Comparison of ENCODE assay signal across 8 cellular contexts in genomic region chr18:50281972-50282520, GRCh38. TPM values are rescaled to one million over a fixed set of nuclear protein-coding genes. Genes with fewer than 3 reads are reported as not detected.
DNase-seq lines count a peak whose midpoint lies in the region; ATAC-seq and TF ChIP-seq lines count a peak whose summit lies in the region.

No MANE protein-coding gene starts in this region.

- no peaks in the 10 kb centered on the region for H3K9me3 ChIP-seq in iPS-18c (ENCODE audit: control insufficient read depth, insufficient read depth, low read length)
- H3K9me3 ChIP-seq in stomach = no peaks in the 10 kb centered on the region

- H3K27ac ChIP-seq in stomach = peak overlapping the region; percentile 89 to 96 (median 95)

- peaks cover 36% of the 10 kb centered on the region for H3K4me1 Mint-ChIP-seq in activated naive CD8-positive, alpha-beta T cell treated with anti-CD3 and anti-CD28 coated beads for 36 hours

- H3K4me1 ChIP-seq in stomach = peaks cover 24 to 63% (median 49%) of the 10 kb centered on the region in 4 donors

- peaks cover 56% of the 10 kb centered on the region for H3K36me3 Mint-ChIP-seq in activated naive CD8-positive, alpha-beta T cell treated with anti-CD3 and anti-CD28 coated beads for 36 hours

- intact Hi-C loops in stomach (cut with DNase I; ENCODE audit: low total_unique reads) = no loop called here

- peaks cover 36 to 68% (median 61%) of the 10 kb centered on the region in 4 donors for H3K36me3 ChIP-seq in stomach

- H3K9me3 Mint-ChIP-seq in activated naive CD8-positive, alpha-beta T cell treated with anti-CD3 and anti-CD28 coated beads for 36 hours = no peaks in the 10 kb centered on the region

- TF ChIP-seq EP300 in stomach (IDR thresholded peaks at IDR 0.05) = no peak

- WGBS in stomach, 5 donors = 31 to 38% (median 35%) methylated on average over 32 to 35 of the region's 35 CpGs

- no peaks in the 10 kb centered on the region for H3K27me3 ChIP-seq in stomach

- H3K4me3 ChIP-seq in iPS-18c (ENCODE audit: insufficient read depth, low read depth, low read length) (peak overlapping the region; percentile 99), stomach (peak overlapping the region; percentile 82 to 96 (median 88))

- peak overlapping the region; percentile 97 for H3K27ac Mint-ChIP-seq in activated naive CD8-positive, alpha-beta T cell treated with anti-CD3 and anti-CD28 coated beads for 36 hours

- TF ChIP-seq POLR2A in stomach (IDR thresholded peaks at IDR 0.05) = no peak

- TF ChIP-seq CTCF in stomach (IDR thresholded peaks at IDR 0.05) = no peak

- no peaks in the 10 kb centered on the region for H3K27me3 Mint-ChIP-seq in activated naive CD8-positive, alpha-beta T cell treated with anti-CD3 and anti-CD28 coated beads for 36 hours

- ATAC-seq in HG03039 (IDR thresholded peaks at IDR 0.05; ENCODE audit: unreplicated experiment) (peak; percentile 1), GM18511 (IDR thresholded peaks at IDR 0.05; ENCODE audit: unreplicated experiment) (no peak)

- DNase-seq in activated naive CD8-positive, alpha-beta T cell treated with anti-CD3 and anti-CD28 coated beads for 36 hours = no peak
- DNase-seq in stomach (no peak), GM03348 (ENCODE audit: low spot score) (no peak), iPS-NIHi11 (ENCODE audit: low spot score) (no peak), A172 (ENCODE audit: low spot score) (no peak)

- H3K4me3 Mint-ChIP-seq in activated naive CD8-positive, alpha-beta T cell treated with anti-CD3 and anti-CD28 coated beads for 36 hours = peak overlapping the region; percentile 90

RNA-seq across cellular contexts. Expression of gene MBD1, which starts 0.7 kb away (rescaled TPM):
- 10 to 100 TPM; 65.6 to 69.9 TPM for total RNA-seq in activated naive CD8-positive, alpha-beta T cell treated with anti-CD3 and anti-CD28 coated beads for 36 hours
- 100 to 1,000 TPM in 1 of 5 donors, 10 to 100 TPM in 4; 54.6 to 162 (median 74.7) TPM for total RNA-seq in stomach
- 10 to 100 TPM; 27.0 to 32.2 (median 30.0) TPM for polyA plus RNA-seq in stomach
- total RNA-seq in A172 (2014; rRNA removed; shearing (Covaris generic)) = 18.1 and 19.9 TPM in 2 replicates

RNA-seq across cellular contexts. Expression of gene CXXC1, which starts 5.4 kb away (rescaled TPM):
- total RNA-seq in activated naive CD8-positive, alpha-beta T cell treated with anti-CD3 and anti-CD28 coated beads for 36 hours = 10 to 100 TPM; 97.0 to 97.2 TPM
- total RNA-seq in stomach = 100 to 1,000 TPM in 3 of 5 donors, 10 to 100 TPM in 2; 31.9 to 195 (median 112) TPM
- polyA plus RNA-seq in stomach = 10 to 100 TPM; 56.1 to 78.5 (median 64.4) TPM
- 11.4 and 19.4 TPM in 2 replicates for total RNA-seq in A172 (2014; rRNA removed; shearing (Covaris generic))

RNA-seq across cellular contexts. Expression of gene CFAP53, which starts 15.8 kb away (rescaled TPM):
- under 1 TPM; 0.14 to 0.54 TPM for total RNA-seq in activated naive CD8-positive, alpha-beta T cell treated with anti-CD3 and anti-CD28 coated beads for 36 hours
- 1 to 10 TPM in 1 of 5 donors, not detected in 4; 4.1 TPM for total RNA-seq in stomach
- polyA plus RNA-seq in stomach = under 1 TPM; 0.25 to 0.85 (median 0.61) TPM
- 0.24 and 0.86 TPM in 2 replicates for total RNA-seq in A172 (2014; rRNA removed; shearing (Covaris generic))
